In genomic region chr20:47744803-47745202, GRCh38 we compare ENCODE assay signal across 19 cellular contexts. TPM values are rescaled to one million over a fixed set of nuclear protein-coding genes. Genes with fewer than 3 reads are reported as not detected.
A peak's percentile ranks its signal among the peaks of the same experiment; 100 is the strongest.
DNase-seq lines count a peak whose midpoint lies in the region; ATAC-seq, FAIRE-seq and TF ChIP-seq lines count a peak whose summit lies in the region.
"Had no signal": no experiment of that assay in that cellular context is flagged by ENCODE, and none has a peak within 500 bp of the region (broad histone marks: within the 10 kb centered on the region; RNA-seq: fewer than 3 reads in every experiment).

No MANE protein-coding gene starts in this region.

- H3K4me3 Mint-ChIP-seq in memory B cell, result no peak overlapping the region
- H3K4me3 Mint-ChIP-seq in activated CD4-positive, alpha-beta memory T cell treated with anti-CD3 and anti-CD28 coated beads, Interleukin-2, amount 10 ng/mL, durations not matched to agents 7 days and 5 days, result no peak overlapping the region
- H3K4me3 Mint-ChIP-seq: CD4-positive, alpha-beta memory T cell; HFFc6 had no signal

- H3K4me1 ChIP-seq in small intestine (ENCODE audit: control insufficient read depth in 2 of 2, insufficient read depth in 1 of 2, low read depth in 1 of 2, low read length in 1 of 2), result no peaks in the 10 kb centered on the region
- H3K4me1 ChIP-seq in aorta (ENCODE audit: control insufficient read depth in 1 of 2, insufficient read depth in 2 of 2, low read length in 2 of 2), result peaks cover 0 to 1% of the 10 kb centered on the region in 2 donors
- H3K4me1 ChIP-seq: HAP-1 had no signal

- WGBS in small intestine, 3 donors, result 88 to 90% (median 88%) methylated on average over 4 of the region's 4 CpGs
- 95% methylated on average over 4 of the region's 4 CpGs for WGBS in aorta, 2 donors

- POLR2A ChIA-PET in RWPE1 (lab: Yijun Ruan, JAX; ENCODE audit: low non-redundant PET), result no interaction called here
- POLR2A ChIA-PET in activated CD4-positive, alpha-beta memory T cell treated with anti-CD3 and anti-CD28 coated beads, Interleukin-2, amount 10 ng/mL, durations not matched to agents 7 days and 5 days (lab: Charles Lee), result no interaction called here

- peak overlapping the region; percentile 19 for H3K27ac Mint-ChIP-seq in memory B cell
- no peak overlapping the region for H3K27ac Mint-ChIP-seq in activated CD4-positive, alpha-beta memory T cell treated with anti-CD3 and anti-CD28 coated beads, Interleukin-2, amount 10 ng/mL, durations not matched to agents 7 days and 5 days
- H3K27ac Mint-ChIP-seq: CD4-positive, alpha-beta memory T cell; HFFc6 had no signal

- H3K36me3 ChIP-seq in small intestine (ENCODE audit: control insufficient read depth in 2 of 2, insufficient read depth in 2 of 2, low read length in 2 of 2) (no peaks in the 10 kb centered on the region), aorta (ENCODE audit: control insufficient read depth in 1 of 2, insufficient read depth in 2 of 2, low read length in 1 of 2) (no peaks in the 10 kb centered on the region)
- H3K36me3 ChIP-seq: HAP-1 had no signal

- no peak for TF ChIP-seq CTCF in RWPE1 (conservative IDR thresholded peaks at IDR 0.05; ENCODE audit: low read depth)

- no peaks in the 10 kb centered on the region for H3K9me3 Mint-ChIP-seq in memory B cell
- H3K9me3 Mint-ChIP-seq in activated CD4-positive, alpha-beta memory T cell treated with anti-CD3 and anti-CD28 coated beads, Interleukin-2, amount 10 ng/mL, durations not matched to agents 7 days and 5 days, result no peaks in the 10 kb centered on the region
- H3K9me3 Mint-ChIP-seq: CD4-positive, alpha-beta memory T cell; HFFc6 had no signal

- no peak for FAIRE-seq in small intestine (lab: Jason Lieb, UNC)
- FAIRE-seq: GM12891, GM18507, H54 had no signal

- ATAC-seq in memory B cell (ENCODE audit: low read depth), result no peak
- no peak for ATAC-seq in aorta (ENCODE audit: low FRiP score)

- H3K4me3 ChIP-seq in small intestine (ENCODE audit: low read depth in 1 of 2, low read length in 2 of 2) (no peak overlapping the region), aorta (ENCODE audit: low read length in 2 of 2) (no peak overlapping the region)
- H3K4me3 ChIP-seq: HAP-1 had no signal

- intact Hi-C loops in aorta (cut with DNase I), result no loop called here

- no peak for DNase-seq in RWPE1 (ENCODE audit: low spot score)
- no peak for DNase-seq in memory B cell (ENCODE audit: low spot score in 2 of 2)
- peak; percentile 23 for DNase-seq in small intestine
- DNase-seq in activated CD4-positive, alpha-beta memory T cell treated with anti-CD3 and anti-CD28 coated beads, Interleukin-2, amount 10 ng/mL, durations not matched to agents 7 days and 5 days, result no peak
- no peak for DNase-seq in aorta
- no peak for DNase-seq in cerebellar nuclear complex (lab: John Stamatoyannopoulos, UW)
- DNase-seq: C1 segment of cervical spinal cord; Calu3; CD4-positive, alpha-beta memory T cell; COR-L47; DMS53; DMS79 treated with DMSO at 0.1 percent for 48 hours; GF-D8; GOT3; HFFc6 had no signal

- H3K27ac ChIP-seq in RWPE1 (peak overlapping the region; percentile 40), small intestine (ENCODE audit: low read depth in 1 of 2, low read length in 1 of 2) (no peak overlapping the region), aorta (ENCODE audit: low read depth in 1 of 2, low read length in 2 of 2) (no peak overlapping the region)

- H3K36me3 Mint-ChIP-seq in memory B cell, result peaks cover 2% of the 10 kb centered on the region
- no peaks in the 10 kb centered on the region for H3K36me3 Mint-ChIP-seq in activated CD4-positive, alpha-beta memory T cell treated with anti-CD3 and anti-CD28 coated beads, Interleukin-2, amount 10 ng/mL, durations not matched to agents 7 days and 5 days (ENCODE audit: low read depth)
- H3K36me3 Mint-ChIP-seq: CD4-positive, alpha-beta memory T cell had no signal

- H3K4me1 Mint-ChIP-seq in memory B cell, result peaks cover 18% of the 10 kb centered on the region
- H3K4me1 Mint-ChIP-seq in activated CD4-positive, alpha-beta memory T cell treated with anti-CD3 and anti-CD28 coated beads, Interleukin-2, amount 10 ng/mL, durations not matched to agents 7 days and 5 days, result peaks cover 13% of the 10 kb centered on the region

- H3K27me3 Mint-ChIP-seq in memory B cell, result peaks cover 13% of the 10 kb centered on the region
- H3K27me3 Mint-ChIP-seq in activated CD4-positive, alpha-beta memory T cell treated with anti-CD3 and anti-CD28 coated beads, Interleukin-2, amount 10 ng/mL, durations not matched to agents 7 days and 5 days, result peaks cover 15% of the 10 kb centered on the region

- no peaks in the 10 kb centered on the region for H3K27me3 ChIP-seq in small intestine (ENCODE audit: control insufficient read depth in 2 of 2, insufficient read depth in 2 of 2, low read length in 2 of 2)
- H3K27me3 ChIP-seq in aorta (ENCODE audit: control insufficient read depth in 1 of 2, insufficient read depth in 2 of 2, low read length in 1 of 2), result no peaks in the 10 kb centered on the region

- CTCF ChIA-PET in RWPE1 (lab: Yijun Ruan, JAX), result no interaction called here
- CTCF ChIA-PET in activated CD4-positive, alpha-beta memory T cell treated with anti-CD3 and anti-CD28 coated beads, Interleukin-2, amount 10 ng/mL, durations not matched to agents 7 days and 5 days (lab: Charles Lee), result no interaction called here

- H3K9me3 ChIP-seq in small intestine (ENCODE audit: control insufficient read depth, low read depth), result no peaks in the 10 kb centered on the region
- H3K9me3 ChIP-seq in aorta (ENCODE audit: control insufficient read depth, low read length), result no peaks in the 10 kb centered on the region
- H3K9me3 ChIP-seq: HAP-1 had no signal

RNA-seq across cellular contexts. Expression of gene SULF2, which starts 40.5 kb away (rescaled TPM):
- polyA plus RNA-seq in small intestine (10 to 100 TPM; 10.3 to 40.9 (median 13.2) TPM), aorta (10 to 100 TPM; 17.7 to 43.5 TPM)
- total RNA-seq in activated CD4-positive, alpha-beta memory T cell treated with anti-CD3 and anti-CD28 coated beads, Interleukin-2, amount 10 ng/mL, durations not matched to agents 7 days and 5 days, result 1 to 10 TPM in 1 of 2 experiments, under 1 TPM in 1; 0.71 to 1.1 TPM
- total RNA-seq in aorta, result 100 to 1,000 TPM in 1 of 2 donors, 10 to 100 TPM in 1; 85.8 to 145 TPM

Comparison
In these comparisons a context has a peak if more than half of its experiments do, and no peak if none do; other contexts are left out.
1. RNA of gene SULF2, which starts 40.5 kb away (total RNA-seq): 85.8 to 145 TPM in aorta; 0.71 to 1.1 TPM in activated CD4-positive, alpha-beta memory T cell treated with anti-CD3 and anti-CD28 coated beads, Interleukin-2, amount 10 ng/mL, durations not matched to agents 7 days and 5 days; every median in the first group is over 10 times any median in the second.